Comparison of ENCODE assay signal across 18 cellular contexts in the genomic region with DNA sequence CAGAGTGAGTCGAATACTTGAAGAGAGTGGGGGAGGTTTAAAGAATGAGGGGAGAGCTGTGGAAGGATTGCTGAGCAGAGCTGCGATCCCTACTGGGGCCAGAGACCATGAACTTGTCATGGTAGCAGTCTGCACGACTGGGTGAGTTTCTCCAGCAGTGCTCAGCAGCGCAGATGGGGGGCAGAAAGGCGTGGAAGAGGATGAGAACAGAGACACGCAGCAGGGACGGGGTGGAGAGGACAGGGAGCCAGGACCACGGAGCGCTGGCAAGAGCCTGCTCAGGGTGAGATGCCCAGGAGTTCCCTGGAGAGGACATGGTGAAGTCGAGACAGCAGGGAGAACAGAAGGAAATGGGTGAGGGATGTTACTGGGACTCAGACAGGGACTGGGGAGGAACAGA. TPM values are rescaled to one million over a fixed set of nuclear protein-coding genes. Genes with fewer than 3 reads are reported as not detected.
DNase-seq lines count a peak whose midpoint lies in the region; ATAC-seq and TF ChIP-seq lines count a peak whose summit lies in the region.
"Had no signal": no experiment of that assay in that cellular context is flagged by ENCODE, and none has a peak within 500 bp of the region (broad histone marks: within the 10 kb centered on the region; RNA-seq: fewer than 3 reads in every experiment).

No MANE protein-coding gene starts in this region.

- H3K27me3 ChIP-seq in mammary epithelial cell (ENCODE audit: insufficient read depth, low read length) (no peaks in the 10 kb centered on the region), endodermal cell (ENCODE audit: control insufficient read depth, insufficient read depth, low read length, poor library complexity, severe bottlenecking) (peaks cover 51% of the 10 kb centered on the region), osteoblast (ENCODE audit: insufficient read depth, low read length) (peaks cover 54% of the 10 kb centered on the region)

- WGBS in mammary epithelial cell (ENCODE audit: low coverage, missing lambda C conversion rate) = 93% methylated on average over 8 of the region's 10 CpGs
- WGBS in endodermal cell (ENCODE audit: insufficient coverage in 1 of 2, insufficient read length in 1 of 2), 2 experiments = 84% methylated on average over 10 of the region's 10 CpGs

- no peak for TF ChIP-seq CTCF in mammary epithelial cell (conservative IDR thresholded peaks at IDR 0.05 in 1 of 2, IDR thresholded peaks at IDR 0.05 in 1 of 2; ENCODE audit: extremely low read depth in 1 of 2, insufficient read depth in 1 of 2, low read depth in 1 of 2, low read length in 2 of 2)
- no peak for TF ChIP-seq CTCF in MCF 10A (IDR thresholded peaks at IDR 0.05; ENCODE audit: unreplicated experiment)
- no peak for TF ChIP-seq CTCF in endodermal cell (conservative IDR thresholded peaks at IDR 0.05)
- TF ChIP-seq CTCF in osteoblast (IDR thresholded peaks at IDR 0.05; ENCODE audit: extremely low read depth, low read depth, low read length) = no peak

- DNase-seq in mammary epithelial cell (no peak), MCF 10A (ENCODE audit: unreplicated experiment) (no peak), NCI-H69 (lab: John Stamatoyannopoulos, UW) (peak; percentile 19), endodermal cell (peak; percentile 60), osteoblast (ENCODE audit: insufficient read length, low spot score, missing footprints) (peak; percentile 68), D341Med (ENCODE audit: low spot score) (no peak), epidermal melanocyte (ENCODE audit: insufficient read length, low spot score) (no peak)
- DNase-seq: CD4-positive, alpha-beta memory T cell; DMS79 treated with DMSO at 0.1 percent for 48 hours; GF-D8; H9 had no signal

- CTCF ChIA-PET in mammary epithelial cell (lab: Charles Lee; ENCODE audit: low non-redundant PET) (no interaction called here), MCF 10A (lab: Yijun Ruan, JAX) (interaction anchor here (0.9 to 8.8 kb wide), 2 partner anchors 86 to 99 kb away, joined by 3 to 241 read pairs; no protein-coding TSS in a partner anchor)

- H3K4me1 Mint-ChIP-seq in MCF 10A (ENCODE audit: insufficient read depth, unreplicated experiment) (no peaks in the 10 kb centered on the region), endodermal cell (no peaks in the 10 kb centered on the region)

- H3K36me3 ChIP-seq in mammary epithelial cell (ENCODE audit: insufficient read depth, low read length) (no peaks in the 10 kb centered on the region), endodermal cell (ENCODE audit: control insufficient read depth, insufficient read depth, low read length) (no peaks in the 10 kb centered on the region), osteoblast (ENCODE audit: insufficient read depth, low read length) (no peaks in the 10 kb centered on the region)
- H3K36me3 ChIP-seq: BLaER1 had no signal

- in situ Hi-C loops in mammary epithelial cell (cut with MboI; ENCODE audit: low sequenced_read_pairs in 2 of 2) = loop anchor here in 1 of 2 donors (5.0 kb wide), 1 partner anchor 82 kb away; no protein-coding TSS in a partner anchor

- H3K27me3 Mint-ChIP-seq in MCF 10A (ENCODE audit: insufficient read depth, unreplicated experiment) (no peaks in the 10 kb centered on the region), endodermal cell (ENCODE audit: insufficient read depth) (peaks cover 28% of the 10 kb centered on the region)

- H3K27ac Mint-ChIP-seq in MCF 10A (ENCODE audit: low read depth, unreplicated experiment) (no peak overlapping the region), endodermal cell (no peak overlapping the region)
- H3K27ac Mint-ChIP-seq: CD14-positive monocyte; CD4-positive, alpha-beta memory T cell; GM23338; H9 had no signal

- dilution Hi-C loops in mammary epithelial cell (cut with HindIII; ENCODE audit: low sequenced_read_pairs) = no loop called here

- H3K27ac ChIP-seq in mammary epithelial cell (ENCODE audit: insufficient read depth, low read depth, low read length) = no peak overlapping the region
- no peak overlapping the region for H3K27ac ChIP-seq in endodermal cell (ENCODE audit: low read depth, low read length)
- H3K27ac ChIP-seq in osteoblast (ENCODE audit: low read depth, low read length) = no peak overlapping the region
- H3K27ac ChIP-seq: 22Rv1, A549, BLaER1 had no signal

- H3K4me3 Mint-ChIP-seq in MCF 10A (ENCODE audit: unreplicated experiment) = no peak overlapping the region
- H3K4me3 Mint-ChIP-seq in endodermal cell = no peak overlapping the region
- H3K4me3 Mint-ChIP-seq: CD14-positive monocyte; CD4-positive, alpha-beta memory T cell; GM23338; H9 had no signal

- H3K9me3 ChIP-seq in mammary epithelial cell (replicated peaks; ENCODE audit: insufficient read depth, low read length) (no peaks in the 10 kb centered on the region), endodermal cell (ENCODE audit: control insufficient read depth, low read length) (no peaks in the 10 kb centered on the region), osteoblast (ENCODE audit: low read depth, low read length) (no peaks in the 10 kb centered on the region)
- H3K9me3 ChIP-seq: A549, BLaER1 had no signal

- no peaks in the 10 kb centered on the region for H3K9me3 Mint-ChIP-seq in MCF 10A (ENCODE audit: unreplicated experiment)
- H3K9me3 Mint-ChIP-seq in endodermal cell = no peaks in the 10 kb centered on the region
- H3K9me3 Mint-ChIP-seq: CD4-positive, alpha-beta memory T cell; GM23338; H9 had no signal

- H3K4me2 ChIP-seq in mammary epithelial cell (ENCODE audit: insufficient read depth, low read depth, low read length) (no peak overlapping the region), osteoblast (ENCODE audit: insufficient read depth, low read length) (no peak overlapping the region)
- H3K4me2 ChIP-seq: A549, GM23338 had no signal

- intact Hi-C loops in mammary epithelial cell (cut with micrococcal nuclease) (no loop called here), MCF 10A (cut with micrococcal nuclease) (no loop called here)

- H4K20me1 ChIP-seq in mammary epithelial cell (ENCODE audit: insufficient read depth, low read length) (no peaks in the 10 kb centered on the region), osteoblast (ENCODE audit: insufficient read depth, low read length) (no peaks in the 10 kb centered on the region)
- H4K20me1 ChIP-seq: BLaER1 had no signal

- no peak overlapping the region for H3K4me3 ChIP-seq in mammary epithelial cell (replicated peaks in 1 of 3; ENCODE audit: insufficient read depth in 1 of 3, low read depth in 2 of 3, low read length in 3 of 3)
- H3K4me3 ChIP-seq in endodermal cell (ENCODE audit: low read length) = no peak overlapping the region
- no peak overlapping the region for H3K4me3 ChIP-seq in osteoblast (ENCODE audit: insufficient read depth, low read length)
- H3K4me3 ChIP-seq: A549, BLaER1, GM23338 had no signal

- no peaks in the 10 kb centered on the region for H3K79me2 ChIP-seq in mammary epithelial cell (ENCODE audit: insufficient read depth, low read length)
- no peaks in the 10 kb centered on the region for H3K79me2 ChIP-seq in osteoblast (ENCODE audit: insufficient read depth, low read length)

- POLR2A ChIA-PET in MCF 10A (lab: Yijun Ruan, JAX) = interaction anchor here (1.1 to 1.4 kb wide), 2 partner anchors 13 to 55 kb away, joined by 4 to 7 read pairs; a partner anchor contains a TSS

- peaks cover 19% of the 10 kb centered on the region for H3K4me1 ChIP-seq in mammary epithelial cell (ENCODE audit: insufficient read depth, low read length)
- no peaks in the 10 kb centered on the region for H3K4me1 ChIP-seq in endodermal cell (ENCODE audit: control insufficient read depth, insufficient read depth, low read length)
- H3K4me1 ChIP-seq in osteoblast (ENCODE audit: insufficient read depth, low read length) = no peaks in the 10 kb centered on the region

- H2AFZ ChIP-seq in mammary epithelial cell (ENCODE audit: low read depth, low read length) = peak overlapping the region; percentile 42
- no peak overlapping the region for H2AFZ ChIP-seq in osteoblast (ENCODE audit: low read length)
- H2AFZ ChIP-seq: GM23338 had no signal

- BruUV-seq in mammary epithelial cell (replicated peaks; lab: Mats Ljungman, UMichigan) = no TSS peak
- no TSS peak for BruUV-seq in MCF 10A (replicated peaks; lab: Mats Ljungman, UMichigan)

- ATAC-seq in HG03432 (IDR thresholded peaks at IDR 0.05; ENCODE audit: unreplicated experiment) = no peak
- ATAC-seq: A549, GM23338, HepG2 had no signal

- no peaks in the 10 kb centered on the region for H3K36me3 Mint-ChIP-seq in MCF 10A (ENCODE audit: insufficient read depth, unreplicated experiment)
- H3K36me3 Mint-ChIP-seq in endodermal cell (ENCODE audit: low read depth) = no peaks in the 10 kb centered on the region
- H3K36me3 Mint-ChIP-seq: CD14-positive monocyte; CD4-positive, alpha-beta memory T cell had no signal

- no peak overlapping the region for H3K9ac ChIP-seq in mammary epithelial cell (ENCODE audit: insufficient read depth, low read length)
- no peak overlapping the region for H3K9ac ChIP-seq in endodermal cell (ENCODE audit: extremely low read depth, low read length, poor library complexity, severe bottlenecking)
- H3K9ac ChIP-seq: BLaER1 had no signal

RNA-seq across cellular contexts. Expression of a gene that starts 2.1 kb away (rescaled TPM):
- total RNA-seq in mammary epithelial cell (under 1 TPM in 1 of 2 donors, not detected in 1; 0.14 TPM), MCF 10A (2022) (not detected in 2 replicates), endodermal cell (under 1 TPM in 1 of 2 donors, not detected in 1; 0.20 TPM), osteoblast (not detected in 2 replicates)
- 0.09 TPM for polyA plus RNA-seq in mammary epithelial cell
- not detected for polyA minus RNA-seq in mammary epithelial cell
- 0.28 TPM for polyA plus RNA-seq in endodermal cell (2013, experiment 1 of 2)
- 0.04 TPM for polyA plus RNA-seq in endodermal cell (2013, experiment 2 of 2)
- total RNA-seq: CD4-positive, alpha-beta memory T cell; GM23338 had no signal
- polyA plus RNA-seq: CD14-positive monocyte; CD4-positive, alpha-beta memory T cell had no signal

RNA-seq across cellular contexts. Expression of a gene that starts 9.0 kb away (rescaled TPM):
- total RNA-seq in mammary epithelial cell = under 1 TPM in 1 of 2 donors, not detected in 1; 0.50 TPM
- not detected for polyA plus RNA-seq in mammary epithelial cell
- not detected for polyA minus RNA-seq in mammary epithelial cell
- not detected in 2 replicates for total RNA-seq in MCF 10A (2022)
- total RNA-seq in endodermal cell = under 1 TPM; 0.62 to 0.77 TPM
- 0.36 TPM for polyA plus RNA-seq in endodermal cell (2013, experiment 1 of 2)
- polyA plus RNA-seq in endodermal cell (2013, experiment 2 of 2) = 0.25 TPM
- not detected in 2 replicates for total RNA-seq in osteoblast
- total RNA-seq: CD4-positive, alpha-beta memory T cell; HepG2 had no signal
- polyA plus RNA-seq: A549; CD14-positive monocyte; CD4-positive, alpha-beta memory T cell; HepG2 had no signal

RNA-seq across cellular contexts. Expression of a gene that starts 20.1 kb away (rescaled TPM):
- not detected for total RNA-seq in mammary epithelial cell
- polyA plus RNA-seq in mammary epithelial cell = not detected
- polyA minus RNA-seq in mammary epithelial cell = not detected
- total RNA-seq in MCF 10A (2022) = not detected in 2 replicates
- total RNA-seq in endodermal cell = not detected
- not detected for polyA plus RNA-seq in endodermal cell (2013, experiment 1 of 2)
- polyA plus RNA-seq in endodermal cell (2013, experiment 2 of 2) = not detected
- not detected in 2 replicates for total RNA-seq in osteoblast
- total RNA-seq: CD4-positive, alpha-beta memory T cell; H9; HepG2 had no signal
- polyA plus RNA-seq: A549; CD14-positive monocyte; CD4-positive, alpha-beta memory T cell; GM23338; HepG2 had no signal

RNA-seq across cellular contexts. Expression of a gene that starts 54.6 kb away (rescaled TPM):
- total RNA-seq in mammary epithelial cell (10 to 100 TPM; 24.2 to 91.8 TPM), MCF 10A (2022) (58.5 and 67.9 TPM in 2 replicates), endodermal cell (10 to 100 TPM; 49.6 to 96.6 TPM), osteoblast (12.7 and 16.5 TPM in 2 replicates)
- 52.7 TPM for polyA plus RNA-seq in mammary epithelial cell
- 113 TPM for polyA minus RNA-seq in mammary epithelial cell
- 76.4 TPM for polyA plus RNA-seq in endodermal cell (2013, experiment 1 of 2)
- 79.6 TPM for polyA plus RNA-seq in endodermal cell (2013, experiment 2 of 2)

Comparison
In these comparisons a context has a peak if more than half of its experiments do, and no peak if none do; other contexts are left out.
1. DNase-seq: peak in NCI-H69 (single experiment), endodermal cell (single experiment) and osteoblast (single experiment); none in mammary epithelial cell (single experiment), MCF 10A (single experiment), D341Med (single experiment) and epidermal melanocyte (single experiment).